Comparison of ENCODE assay signal across 8 cellular contexts in genomic region chr3:10344147-10344943, GRCh38. TPM values are rescaled to one million over a fixed set of nuclear protein-coding genes. Genes with fewer than 3 reads are reported as not detected.
DNase-seq lines count a peak whose midpoint lies in the region; ATAC-seq and TF ChIP-seq lines count a peak whose summit lies in the region.

No MANE protein-coding gene starts in this region.

- H3K4me3 ChIP-seq in lower lobe of right lung = no peak overlapping the region

- peak; percentile 87 for TF ChIP-seq CTCF in lower lobe of right lung (IDR thresholded peaks at IDR 0.05)

- no peaks in the 10 kb centered on the region for H3K9me3 ChIP-seq in lower lobe of right lung

- no peaks in the 10 kb centered on the region for H3K36me3 Mint-ChIP-seq in activated CD4-positive, alpha-beta T cell treated with anti-CD3 and anti-CD28 coated beads for 36 hours (ENCODE audit: low read depth)

- CTCF ChIA-PET in activated CD4-positive, alpha-beta T cell treated with anti-CD3 and anti-CD28 coated beads for 36 hours (lab: Charles Lee) = interaction anchor here (0.6 to 2.1 kb wide), 18 partner anchors 10 to 405 kb away, joined by 3 to 9 read pairs (median 4); partner anchors contain the start of gene SEC13

- no peaks in the 10 kb centered on the region for H3K4me1 Mint-ChIP-seq in activated CD4-positive, alpha-beta T cell treated with anti-CD3 and anti-CD28 coated beads for 36 hours

- H3K27ac Mint-ChIP-seq in activated CD4-positive, alpha-beta T cell treated with anti-CD3 and anti-CD28 coated beads for 36 hours = no peak overlapping the region

- DNase-seq in ELF-1 (ENCODE audit: low read depth, low spot score) (peak; percentile 79), M059J (ENCODE audit: low read depth) (peak; percentile 18), cerebellum (ENCODE audit: low spot score) (peak; percentile 69), lower lobe of right lung (no peak), T1000 (lab: John Stamatoyannopoulos, UW) (no peak)
- DNase-seq in activated CD4-positive, alpha-beta T cell treated with anti-CD3 and anti-CD28 coated beads for 36 hours = peak; percentile 72
- peak; percentile 18 to 34 for DNase-seq in stimulated activated CD8-positive, alpha-beta memory T cell treated with anti-CD3 and anti-CD28 coated beads, Interleukin-2, amount 100 ng/mL, for 1 hour (ENCODE audit: low read depth in 2 of 2)

- no peaks in the 10 kb centered on the region for H3K9me3 Mint-ChIP-seq in activated CD4-positive, alpha-beta T cell treated with anti-CD3 and anti-CD28 coated beads for 36 hours (ENCODE audit: low read depth)

- no peak overlapping the region for H3K4me3 Mint-ChIP-seq in activated CD4-positive, alpha-beta T cell treated with anti-CD3 and anti-CD28 coated beads for 36 hours

- H3K36me3 ChIP-seq in lower lobe of right lung = no peaks in the 10 kb centered on the region

- H3K27me3 ChIP-seq in lower lobe of right lung (ENCODE audit: low read depth) = no peaks in the 10 kb centered on the region

- POLR2A ChIA-PET in activated CD4-positive, alpha-beta T cell treated with anti-CD3 and anti-CD28 coated beads for 36 hours (lab: Charles Lee) = no interaction called here

- ATAC-seq in activated CD4-positive, alpha-beta T cell treated with anti-CD3 and anti-CD28 coated beads for 36 hours = peak; percentile 71
- peak; percentile 34 to 44 for ATAC-seq in lower lobe of right lung
- ATAC-seq in GM21367 (IDR thresholded peaks at IDR 0.05; ENCODE audit: unreplicated experiment) = no peak

- H3K27ac ChIP-seq in lower lobe of right lung = no peak overlapping the region

- no peaks in the 10 kb centered on the region for H3K4me1 ChIP-seq in lower lobe of right lung

- peaks cover 2% of the 10 kb centered on the region for H3K27me3 Mint-ChIP-seq in activated CD4-positive, alpha-beta T cell treated with anti-CD3 and anti-CD28 coated beads for 36 hours

- intact Hi-C loops in activated CD4-positive, alpha-beta T cell treated with anti-CD3 and anti-CD28 coated beads for 36 hours (cut with DNase I, micrococcal nuclease) = loop anchor here (1.0 to 10.0 kb wide), 3 partner anchors 180 to 395 kb away; no protein-coding TSS in a partner anchor
- intact Hi-C loops in lower lobe of right lung (cut with DNase I) = no loop called here

RNA-seq across cellular contexts. Expression of gene SEC13, which starts 23.4 kb away (rescaled TPM):
- total RNA-seq in M059J (2014; rRNA removed; shearing (Covaris generic)) = 183 and 201 TPM in 2 replicates
- total RNA-seq in activated CD4-positive, alpha-beta T cell treated with anti-CD3 and anti-CD28 coated beads for 36 hours = 10 to 100 TPM; 89.9 to 92.0 TPM
- total RNA-seq in cerebellum = 61.3 TPM
- total RNA-seq in lower lobe of right lung = 76.3 TPM

RNA-seq across cellular contexts. Expression of gene GHRL, which starts 51.6 kb away (rescaled TPM):
- total RNA-seq in M059J (2014; rRNA removed; shearing (Covaris generic)) = not detected in 2 replicates
- total RNA-seq in activated CD4-positive, alpha-beta T cell treated with anti-CD3 and anti-CD28 coated beads for 36 hours = under 1 TPM; 0.19 to 0.30 TPM
- total RNA-seq in cerebellum = 0.64 TPM
- total RNA-seq in lower lobe of right lung = 2.5 TPM

Comparison
In these comparisons a context has a peak if more than half of its experiments do, and no peak if none do; other contexts are left out.
1. DNase-seq: peak in ELF-1 (single experiment), M059J (single experiment), activated CD4-positive, alpha-beta T cell treated with anti-CD3 and anti-CD28 coated beads for 36 hours (single experiment), cerebellum (single experiment) and stimulated activated CD8-positive, alpha-beta memory T cell treated with anti-CD3 and anti-CD28 coated beads, Interleukin-2, amount 100 ng/mL, for 1 hour (2 of 2); none in lower lobe of right lung (single experiment) and T1000 (single experiment).